ENCODE assay signal across 1 cellular context in the genomic region with DNA sequence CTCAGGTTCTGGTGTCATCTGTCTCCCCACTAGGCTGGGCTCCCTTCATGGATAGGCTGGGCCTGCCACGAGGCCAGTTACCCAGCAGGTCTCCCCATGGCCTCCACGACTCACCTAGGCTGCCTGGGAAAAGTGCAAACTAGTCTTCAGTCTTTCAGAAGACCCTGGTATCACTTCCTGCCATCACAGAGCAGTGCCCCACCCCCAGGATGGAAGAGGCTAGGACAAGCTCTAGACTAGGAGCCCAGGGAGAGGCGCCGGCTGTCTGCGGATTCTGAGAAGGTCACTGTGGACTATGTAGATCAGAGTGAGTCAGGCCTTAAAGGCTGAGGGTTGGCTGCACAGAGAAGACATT.
A peak's percentile ranks its signal among the peaks of the same experiment; 100 is the strongest.
TF ChIP-seq lines count a peak whose summit lies in the region.

No MANE protein-coding gene starts in this region.

TF ChIP-seq in IMR-90, 13 proteins besides CTCF, POLR2A, EP300 and RAD21:
- no peak for TF ChIP-seq CHD1 (IDR thresholded peaks at IDR 0.05; ENCODE audit: low read depth, low read length)
- TF ChIP-seq MAFK (IDR thresholded peaks at IDR 0.05; ENCODE audit: low read depth, low read length) = no peak
- 0 out of 2 replicates have a peak, but pooled peaks have one; percentile 4 for TF ChIP-seq BHLHE40 (IDR thresholded peaks at IDR 0.05; ENCODE audit: low read depth, low read length)
- TF ChIP-seq CEBPB (IDR thresholded peaks at IDR 0.05; ENCODE audit: low read depth, low read length) = no peak
